1 cellular context compared by ENCODE assay signal in genomic region chr5:14588758-14589543, GRCh38.
TF ChIP-seq lines count a peak whose summit lies in the region.

No MANE protein-coding gene starts in this region.

TF ChIP-seq in WTC11, 78 proteins besides CTCF, POLR2A, EP300 and RAD21 (continued from another document):
- TF ChIP-seq ZNF219 (CRISPR knock-in tag; IDR thresholded peaks at IDR 0.05; ENCODE audit: borderline replicate concordance) (no peak), EMX1 (CRISPR knock-in tag; IDR thresholded peaks at IDR 0.05) (no peak), CDX4 (CRISPR knock-in tag; IDR thresholded peaks at IDR 0.05; ENCODE audit: borderline replicate concordance) (no peak)
